In the genomic region with DNA sequence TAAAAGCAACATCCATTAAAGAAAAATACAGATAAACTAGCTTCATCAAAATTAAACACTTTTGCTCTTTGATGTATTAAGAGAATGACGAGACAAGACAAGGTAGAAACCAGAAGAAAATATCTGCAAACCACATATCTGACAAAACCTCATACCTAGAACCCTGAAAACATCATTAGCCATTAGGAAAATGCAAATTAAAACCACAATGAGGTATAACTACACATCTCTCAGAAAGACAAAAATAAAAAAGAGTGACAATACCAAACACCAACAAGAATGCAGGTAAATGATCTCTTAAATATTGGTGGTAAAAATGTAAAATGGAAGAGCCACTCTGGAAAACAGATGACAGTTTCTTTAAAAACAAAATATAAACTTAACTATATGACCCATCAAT, we compare ENCODE assay signal across 8 cellular contexts.
A peak's percentile ranks its signal among the peaks of the same experiment; 100 is the strongest.
DNase-seq lines count a peak whose midpoint lies in the region; ATAC-seq and TF ChIP-seq lines count a peak whose summit lies in the region.
"Not testable (repeated sequence)": the region's sequence is repeated elsewhere in the genome, so short reads cannot be mapped to it uniquely, and the experiment has no call there.

No MANE protein-coding gene starts in this region.

- H3K4me1 Mint-ChIP-seq in effector memory CD8-positive, alpha-beta T cell (ENCODE audit: low read depth in 2 of 2), result not testable (repeated sequence)

- not testable (repeated sequence) for H4K20me1 ChIP-seq in MM.1S (ENCODE audit: insufficient read depth, low read length)

- H3K4me2 ChIP-seq in MM.1S (ENCODE audit: low read depth, low read length), result not testable (repeated sequence)

- not testable (repeated sequence) for H3K36me3 ChIP-seq in MM.1S (replicated peaks; ENCODE audit: insufficient read depth, low read length)

- not testable (repeated sequence) for H3K9me3 ChIP-seq in MM.1S (replicated peaks; ENCODE audit: insufficient read depth, low read length)

- not testable (repeated sequence) for H3K4me1 ChIP-seq in MM.1S (ENCODE audit: low read length)

- not testable (repeated sequence) for H3K4me3 ChIP-seq in MM.1S (ENCODE audit: low read length)

- not testable (repeated sequence) for H3K9me2 ChIP-seq in MM.1S (replicated peaks; ENCODE audit: insufficient read depth, low read length)

- not testable (repeated sequence) for H3K27me3 Mint-ChIP-seq in effector memory CD8-positive, alpha-beta T cell

- H3K27ac Mint-ChIP-seq in effector memory CD8-positive, alpha-beta T cell, result not testable (repeated sequence)

- H3K9ac ChIP-seq in MM.1S (ENCODE audit: low read length), result not testable (repeated sequence)

- ATAC-seq in GM18517 (IDR thresholded peaks at IDR 0.05; ENCODE audit: unreplicated experiment), result peak; percentile 73
- ATAC-seq in GM19043 (IDR thresholded peaks at IDR 0.05; ENCODE audit: low read depth, unreplicated experiment), result peak; percentile 79
- peak; percentile 76 for ATAC-seq in GM21447 (IDR thresholded peaks at IDR 0.05; ENCODE audit: unreplicated experiment)
- peak; percentile 75 for ATAC-seq in HG02642 (IDR thresholded peaks at IDR 0.05; ENCODE audit: poor library complexity, unreplicated experiment)
- peak; percentile 79 for ATAC-seq in HG02981 (IDR thresholded peaks at IDR 0.05; ENCODE audit: unreplicated experiment)
- ATAC-seq in HG03378 (IDR thresholded peaks at IDR 0.05; ENCODE audit: unreplicated experiment), result peak; percentile 77
- ATAC-seq in effector memory CD8-positive, alpha-beta T cell (replicated peaks), result peak; percentile 22

- H3K36me3 Mint-ChIP-seq in effector memory CD8-positive, alpha-beta T cell (ENCODE audit: insufficient read depth), result peaks cover 67% of the 10 kb centered on the region

- not testable (repeated sequence) for H3K27me3 ChIP-seq in MM.1S (replicated peaks; ENCODE audit: insufficient read depth, low read length)

- not testable (repeated sequence) for H3F3A ChIP-seq in MM.1S (ENCODE audit: insufficient read depth, low read length)

- peak overlapping the region; percentile 50; the same call in 1 of the 2 replicates for H3K27ac ChIP-seq in MM.1S (ENCODE audit: low read length)

- peak; percentile 24 for DNase-seq in MM.1S
- DNase-seq in effector memory CD8-positive, alpha-beta T cell, result not testable (repeated sequence)

- not testable (repeated sequence) for H3K9me3 Mint-ChIP-seq in effector memory CD8-positive, alpha-beta T cell

- H3K4me3 Mint-ChIP-seq in effector memory CD8-positive, alpha-beta T cell, result not testable (repeated sequence)

- not testable (repeated sequence) for H3K79me2 ChIP-seq in MM.1S (ENCODE audit: low read length)

- TF ChIP-seq CTCF in MM.1S (IDR thresholded peaks at IDR 0.05; ENCODE audit: low read length), result not testable (repeated sequence)

- H2AFZ ChIP-seq in MM.1S (ENCODE audit: low read length), result not testable (repeated sequence)

Comparison
In these comparisons a context has a peak if more than half of its experiments do, and no peak if none do; other contexts are left out.
1. ATAC-seq: peak in every context shown above with its lines; median percentile 79 in GM19043; 79 in HG02981; 77 in HG03378; 76 in GM21447; 75 in HG02642; 73 in GM18517; 22 in effector memory CD8-positive, alpha-beta T cell.